ENCODE assay signal across 9 cellular contexts in genomic region chr1:39129514-39129913, GRCh38.
DNase-seq lines count a peak whose midpoint lies in the region; ATAC-seq and TF ChIP-seq lines count a peak whose summit lies in the region.
"Had no signal": no experiment of that assay in that cellular context is flagged by ENCODE, and none has a peak within 500 bp of the region (broad histone marks: within the 10 kb centered on the region; RNA-seq: fewer than 3 reads in every experiment).

No MANE protein-coding gene starts in this region.

- TF ChIP-seq CTCF in fibroblast of mammary gland (conservative IDR thresholded peaks at IDR 0.05; ENCODE audit: control insufficient read depth, insufficient read depth, low read depth, low read length) (peak; percentile 39), smooth muscle cell (IDR thresholded peaks at IDR 0.05; ENCODE audit: borderline replicate concordance, insufficient read depth, poor library complexity, severe bottlenecking) (no peak)

- H3K36me3 ChIP-seq in smooth muscle cell (ENCODE audit: low read depth) = no peaks in the 10 kb centered on the region

- peak overlapping the region; percentile 58 for H3K27ac ChIP-seq in smooth muscle cell (ENCODE audit: low read depth)

- H3K4me3 ChIP-seq in fibroblast of mammary gland (ENCODE audit: control insufficient read depth, low read depth, low read length) (no peak overlapping the region), smooth muscle cell (no peak overlapping the region)

- H2AFZ ChIP-seq in smooth muscle cell (ENCODE audit: low read depth) = no peak overlapping the region

- no peaks in the 10 kb centered on the region for H3K27me3 ChIP-seq in smooth muscle cell (ENCODE audit: low read depth)

- peak overlapping the region; percentile 25 for H3K4me2 ChIP-seq in smooth muscle cell

- H3K4me1 ChIP-seq in smooth muscle cell (ENCODE audit: low read depth) = peaks cover 55% of the 10 kb centered on the region

- ATAC-seq in HG03432 (IDR thresholded peaks at IDR 0.05; ENCODE audit: unreplicated experiment) = no peak
- no peak for ATAC-seq in GM19328 (IDR thresholded peaks at IDR 0.05; ENCODE audit: unreplicated experiment)

- H3K9ac ChIP-seq in smooth muscle cell (ENCODE audit: low read depth) = no peak overlapping the region

- DNase-seq in DMS53 (lab: John Stamatoyannopoulos, UW) = peak; percentile 41
- DNase-seq in DMS53 treated with DMSO at 0.1 percent for 48 hours (lab: John Stamatoyannopoulos, UW; ENCODE audit: unreplicated experiment) = no peak
- DNase-seq in OCI-M1 (lab: John Stamatoyannopoulos, UW) = peak; percentile 57
- DNase-seq in fibroblast of mammary gland (ENCODE audit: low read depth) = peak; percentile 52
- DNase-seq in smooth muscle cell (lab: John Stamatoyannopoulos, UW; ENCODE audit: unreplicated experiment) = no peak
- no peak for DNase-seq in T-helper 9 cell
- DNase-seq: naive B cell had no signal

- peaks cover 95% of the 10 kb centered on the region for H4K20me1 ChIP-seq in smooth muscle cell (ENCODE audit: low read depth)

- H3K79me2 ChIP-seq in smooth muscle cell (ENCODE audit: low read depth) = peaks cover 85% of the 10 kb centered on the region

- no peaks in the 10 kb centered on the region for H3F3A ChIP-seq in smooth muscle cell (ENCODE audit: low read depth)

- H3K9me3 ChIP-seq in smooth muscle cell (replicated peaks; ENCODE audit: low read depth) = no peaks in the 10 kb centered on the region

Comparison
In these comparisons a context has a peak if more than half of its experiments do, and no peak if none do; other contexts are left out.
1. DNase-seq: peak in DMS53 (single experiment), OCI-M1 (single experiment) and fibroblast of mammary gland (single experiment); none in DMS53 treated with DMSO at 0.1 percent for 48 hours (single experiment), smooth muscle cell (single experiment) and T-helper 9 cell (single experiment).